Comparison of ENCODE assay signal across 7 cellular contexts in genomic region chr2:217026570-217026969, GRCh38.
"Had no signal": no experiment of that assay in that cellular context is flagged by ENCODE, and none has a peak within 500 bp of the region (broad histone marks: within the 10 kb centered on the region; RNA-seq: fewer than 3 reads in every experiment).

No MANE protein-coding gene starts in this region.

- H2AFZ ChIP-seq: GM23338 had no signal

- H3K4me3 ChIP-seq: GM23338, HAP-1 had no signal

- H3K4me1 ChIP-seq: HAP-1 had no signal

- H3K9me3 ChIP-seq: HAP-1 had no signal

- H3K27ac ChIP-seq: HL-60 had no signal

- H3K4me2 ChIP-seq: GM23338 had no signal

- DNase-seq: H7, HFFc6, KG1 had no signal

- H3K36me3 ChIP-seq: HAP-1 had no signal

- ATAC-seq: GM23338, HCT116 had no signal
